18 cellular contexts compared by ENCODE assay signal in the genomic region with DNA sequence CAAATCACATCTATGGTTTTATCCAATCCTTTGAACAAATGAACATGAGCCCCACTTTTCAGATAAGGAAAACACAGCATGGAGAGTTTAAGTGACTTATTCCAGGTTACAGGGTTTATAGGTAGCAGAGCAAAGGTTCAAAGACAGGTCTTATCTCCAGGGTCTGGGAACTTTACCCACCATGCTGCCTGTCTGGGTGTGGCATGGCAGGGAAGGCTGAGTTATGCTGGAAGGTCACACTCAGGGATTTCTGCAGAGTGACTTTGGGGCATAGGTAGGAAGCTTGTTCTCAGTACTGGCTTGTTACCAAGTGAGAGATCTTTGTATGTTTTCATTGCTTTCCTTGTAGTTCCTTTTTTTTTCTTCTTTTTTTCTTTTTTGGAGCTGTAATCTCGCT. TPM values are rescaled to one million over a fixed set of nuclear protein-coding genes. Genes with fewer than 3 reads are reported as not detected.
DNase-seq lines count a peak whose midpoint lies in the region; ATAC-seq and FAIRE-seq lines count a peak whose summit lies in the region.
"Had no signal": no experiment of that assay in that cellular context is flagged by ENCODE, and none has a peak within 500 bp of the region (broad histone marks: within the 10 kb centered on the region; RNA-seq: fewer than 3 reads in every experiment).

No MANE protein-coding gene starts in this region.

- H3K27me3 Mint-ChIP-seq in CD4-positive, alpha-beta memory T cell = no peaks in the 10 kb centered on the region
- no peaks in the 10 kb centered on the region for H3K27me3 Mint-ChIP-seq in activated naive CD8-positive, alpha-beta T cell treated with anti-CD3 and anti-CD28 coated beads, Interleukin-2, amount 50 U/mL, for 24 hours
- no peaks in the 10 kb centered on the region for H3K27me3 Mint-ChIP-seq in naive thymus-derived CD8-positive, alpha-beta T cell

- DNase-seq in CD4-positive, alpha-beta memory T cell = peak in 2 of 5 donors; percentile 38 to 45
- DNase-seq in GM19239 (ENCODE audit: insufficient read length, low spot score) (no peak), NCI-H526 (lab: John Stamatoyannopoulos, UW) (no peak), superior temporal gyrus (ENCODE audit: extremely low spot score) (no peak)
- DNase-seq in activated naive CD8-positive, alpha-beta T cell treated with anti-CD3 and anti-CD28 coated beads, Interleukin-2, amount 50 U/mL, for 24 hours = no peak
- peak in 1 of 10 donors; percentile 31 for DNase-seq in naive thymus-derived CD8-positive, alpha-beta T cell
- DNase-seq: islet precursor cell, WERI-Rb-1 had no signal

- H3K4me3 Mint-ChIP-seq in CD4-positive, alpha-beta memory T cell = peak overlapping the region; percentile 84 to 96 (median 88)
- peak overlapping the region; percentile 78 for H3K4me3 Mint-ChIP-seq in activated naive CD8-positive, alpha-beta T cell treated with anti-CD3 and anti-CD28 coated beads, Interleukin-2, amount 50 U/mL, for 24 hours
- H3K4me3 Mint-ChIP-seq in naive thymus-derived CD8-positive, alpha-beta T cell = peak overlapping the region; percentile 77 to 90 (median 87)

- POLR2A ChIA-PET in CD4-positive, alpha-beta memory T cell (lab: Charles Lee; ENCODE audit: partially characterized antibody) = interaction anchor here (0.7 to 13.4 kb wide), 17 partner anchors 10 to 776 kb away, joined by 3 to 352 read pairs (median 8); partner anchors contain the start of genes ATP5F1E, PRELID3B and VAPB
- POLR2A ChIA-PET in naive thymus-derived CD8-positive, alpha-beta T cell (lab: Charles Lee) = interaction anchor here (0.5 to 5.1 kb wide), 11 partner anchors 9 to 133 kb away, joined by 3 to 66 read pairs (median 9); partner anchors contain the start of gene ATP5F1E

- no peaks in the 10 kb centered on the region for H3K36me3 ChIP-seq in CD4-positive, alpha-beta memory T cell (ENCODE audit: insufficient read depth, low read length)
- H3K36me3 ChIP-seq: BLaER1 treated with 17β-estradiol and CSF1 and Interleukin-3, amounts not matched to agents 10 nM and 100 nM; WERI-Rb-1 had no signal

- peaks cover 88% of the 10 kb centered on the region for H3K4me1 ChIP-seq in CD4-positive, alpha-beta memory T cell (ENCODE audit: insufficient read depth, low read length)

- peak overlapping the region; percentile 61 to 64 for H3K4me3 ChIP-seq in CD4-positive, alpha-beta memory T cell (ENCODE audit: low read length in 2 of 2)
- H3K4me3 ChIP-seq: BLaER1 treated with 17β-estradiol and CSF1 and Interleukin-3, amounts not matched to agents 10 nM and 100 nM; SK-N-MC had no signal

- intact Hi-C loops in CD4-positive, alpha-beta memory T cell (cut with micrococcal nuclease) = loop anchor here (5.0 kb wide), 4 partner anchors 42 to 1773 kb away; partner anchors contain the start of gene RBM38

- H3K27ac ChIP-seq in CD4-positive, alpha-beta memory T cell (ENCODE audit: low read depth, low read length) = peak overlapping the region; percentile 97
- H3K27ac ChIP-seq: BLaER1 treated with 17β-estradiol and CSF1 and Interleukin-3, amounts not matched to agents 10 nM and 100 nM; SK-N-MC; WERI-Rb-1 had no signal

- peaks cover 18 to 39% of the 10 kb centered on the region in 2 donors for H3K36me3 Mint-ChIP-seq in CD4-positive, alpha-beta memory T cell
- peaks cover 15% of the 10 kb centered on the region for H3K36me3 Mint-ChIP-seq in activated naive CD8-positive, alpha-beta T cell treated with anti-CD3 and anti-CD28 coated beads, Interleukin-2, amount 50 U/mL, for 24 hours (ENCODE audit: low read depth)
- peaks cover 6 to 14% (median 11%) of the 10 kb centered on the region in 3 donors for H3K36me3 Mint-ChIP-seq in naive thymus-derived CD8-positive, alpha-beta T cell

- peak; percentile 81 for FAIRE-seq in GM19239 (lab: Jason Lieb, UNC)
- FAIRE-seq: bronchial epithelial cell, HepG2, urothelium cell line had no signal

- ATAC-seq in activated naive CD8-positive, alpha-beta T cell treated with anti-CD3 and anti-CD28 coated beads, Interleukin-2, amount 50 U/mL, for 24 hours = no peak
- no peak for ATAC-seq in naive thymus-derived CD8-positive, alpha-beta T cell
- ATAC-seq in HG02840 (IDR thresholded peaks at IDR 0.05; ENCODE audit: low FRiP score, unreplicated experiment) (no peak), HG02571 (IDR thresholded peaks at IDR 0.05; ENCODE audit: unreplicated experiment) (no peak)
- ATAC-seq: HepG2 had no signal

- peaks cover 72 to 98% (median 82%) of the 10 kb centered on the region in 4 donors for H3K4me1 Mint-ChIP-seq in CD4-positive, alpha-beta memory T cell
- H3K4me1 Mint-ChIP-seq in activated naive CD8-positive, alpha-beta T cell treated with anti-CD3 and anti-CD28 coated beads, Interleukin-2, amount 50 U/mL, for 24 hours = peaks cover 92% of the 10 kb centered on the region
- H3K4me1 Mint-ChIP-seq in naive thymus-derived CD8-positive, alpha-beta T cell = peaks cover 48 to 97% (median 90%) of the 10 kb centered on the region in 4 donors

- CTCF ChIA-PET in CD4-positive, alpha-beta memory T cell (lab: Charles Lee; ENCODE audit: partially characterized antibody) = interaction anchor here (1.1 to 4.9 kb wide), 6 partner anchors 12 to 77 kb away, joined by 4 to 37 read pairs (median 14); no protein-coding TSS in a partner anchor

- peak overlapping the region; percentile 97 to 99 (median 99) for H3K27ac Mint-ChIP-seq in CD4-positive, alpha-beta memory T cell
- H3K27ac Mint-ChIP-seq in activated naive CD8-positive, alpha-beta T cell treated with anti-CD3 and anti-CD28 coated beads, Interleukin-2, amount 50 U/mL, for 24 hours = peak overlapping the region; percentile 87
- peak overlapping the region; percentile 97 to 100 (median 99) for H3K27ac Mint-ChIP-seq in naive thymus-derived CD8-positive, alpha-beta T cell

- H3K9me3 Mint-ChIP-seq in CD4-positive, alpha-beta memory T cell = peaks cover 0 to 5% (median 0%) of the 10 kb centered on the region in 8 donors
- H3K9me3 Mint-ChIP-seq in activated naive CD8-positive, alpha-beta T cell treated with anti-CD3 and anti-CD28 coated beads, Interleukin-2, amount 50 U/mL, for 24 hours = no peaks in the 10 kb centered on the region
- H3K9me3 Mint-ChIP-seq in naive thymus-derived CD8-positive, alpha-beta T cell = peaks cover 0 to 3% (median 0%) of the 10 kb centered on the region in 9 donors

- H3K27me3 ChIP-seq in CD4-positive, alpha-beta memory T cell (ENCODE audit: insufficient read depth, low read length) = no peaks in the 10 kb centered on the region

- no peaks in the 10 kb centered on the region for H3K9me3 ChIP-seq in CD4-positive, alpha-beta memory T cell (ENCODE audit: control insufficient read depth in 1 of 2, low read length in 2 of 2)

RNA-seq across cellular contexts. Expression of gene ZNF831, which starts 1.8 kb away (rescaled TPM):
- 10 to 100 TPM; 46.8 to 49.0 TPM for total RNA-seq in CD4-positive, alpha-beta memory T cell
- 10 to 100 TPM in 1 of 2 donors, 1 to 10 TPM in 1; 7.8 to 12.1 TPM for polyA plus RNA-seq in CD4-positive, alpha-beta memory T cell
- total RNA-seq in naive thymus-derived CD8-positive, alpha-beta T cell = 10 to 100 TPM; 28.0 to 29.9 TPM
- polyA plus RNA-seq in naive thymus-derived CD8-positive, alpha-beta T cell = 1 to 10 TPM; 5.5 to 6.2 (median 5.9) TPM
- total RNA-seq: bronchial epithelial cell, Daoy, glomerular endothelial cell, HepG2, pulmonary artery endothelial cell had no signal
- polyA plus RNA-seq: HepG2 had no signal
